8 cellular contexts compared by ENCODE assay signal in the genomic region with DNA sequence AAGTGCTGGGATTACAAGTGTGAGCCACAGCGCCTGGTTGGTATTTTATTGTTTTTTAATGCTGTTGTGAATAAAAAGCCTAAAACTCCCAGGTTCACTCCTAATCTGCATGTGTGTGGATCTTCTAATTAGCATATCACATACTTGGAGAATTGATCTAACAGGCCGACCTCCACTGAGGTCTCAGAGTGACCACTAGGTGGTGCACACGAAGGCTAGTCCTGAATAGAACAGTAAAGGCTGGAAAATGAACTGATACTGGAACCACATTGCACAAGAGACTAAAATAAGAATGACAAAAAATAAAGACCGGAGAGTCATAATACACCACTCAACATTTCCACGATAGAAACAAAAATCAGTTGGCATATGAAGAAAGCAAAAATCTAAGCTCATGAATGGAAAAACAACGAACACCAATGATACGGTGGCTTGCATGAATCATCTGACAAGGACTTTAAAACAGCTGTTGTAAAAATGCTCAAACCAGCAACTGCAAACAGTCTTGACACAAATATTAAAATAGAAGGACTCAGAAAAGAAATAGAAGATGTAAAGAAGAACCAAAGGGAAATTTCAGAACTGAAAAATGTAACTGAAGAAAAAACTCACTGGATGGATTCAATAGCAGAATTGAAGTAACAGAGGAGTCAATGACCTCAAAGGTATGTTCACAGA. TPM values are rescaled to one million over a fixed set of nuclear protein-coding genes. Genes with fewer than 3 reads are reported as not detected.
DNase-seq lines count a peak whose midpoint lies in the region; ATAC-seq, FAIRE-seq and TF ChIP-seq lines count a peak whose summit lies in the region.

No MANE protein-coding gene starts in this region.

- H4K20me1 ChIP-seq in GM12878 (ENCODE audit: control insufficient read depth, insufficient read depth), result no peaks in the 10 kb centered on the region

- H3K9me3 ChIP-seq in NT2/D1 (ENCODE audit: insufficient read depth, low read length) (no peaks in the 10 kb centered on the region), GM12878 (replicated peaks; ENCODE audit: control insufficient read depth, insufficient read depth, low read length) (peaks cover 2% of the 10 kb centered on the region; the same call in 2 of the 3 replicates)

- POLR2A ChIA-PET in GM12878 (lab: Charles Lee), result interaction anchor here (1.0 kb wide), 1 partner anchor 51 kb away, joined by 3 read pairs; no protein-coding TSS in a partner anchor

- peak; percentile 57 for DNase-seq in activated naive CD4-positive, alpha-beta T cell treated with Interleukin-2 at 50 U/mL for 16 hours
- no peak for DNase-seq in activated naive CD4-positive, alpha-beta T cell (lab: John Stamatoyannopoulos, UW)
- peak; percentile 44 for DNase-seq in NT2/D1 (ENCODE audit: low read depth, low spot score)
- DNase-seq in GM12878 (ENCODE audit: low read depth, low spot score), result no peak
- DNase-seq in mesenteric fat pad (ENCODE audit: low spot score), result peak; percentile 18
- no peak for DNase-seq in NCI-H1048 (lab: John Stamatoyannopoulos, UW)
- DNase-seq in NCI-H187 treated with DMSO at 0.1 percent for 48 hours (lab: John Stamatoyannopoulos, UW), result no peak
- no peak for DNase-seq in nucleus accumbens (lab: John Stamatoyannopoulos, UW)

- WGBS in GM12878 (ENCODE audit: insufficient coverage, insufficient replicate concordance, low lambda C conversion rate, missing lambda C conversion rate), result 14% methylated on average over 7 of the region's 7 CpGs

- peak; percentile 27 to 58 (median 42); a peak in 4 of 6 replicates for TF ChIP-seq CTCF in GM12878 (IDR thresholded peaks at IDR 0.05 in 2 of 3, conservative IDR thresholded peaks at IDR 0.05 in 1 of 3; ENCODE audit: control insufficient read depth in 2 of 3, extremely low read depth in 1 of 3, insufficient read depth in 1 of 3, low read depth in 3 of 3, low read length in 3 of 3)

- TF ChIP-seq EP300 in GM12878 (IDR thresholded peaks at IDR 0.05; ENCODE audit: borderline replicate concordance in 1 of 2, control insufficient read depth in 1 of 2, low read depth in 2 of 2, low read length in 2 of 2), result no peak

- H3K4me1 ChIP-seq in NT2/D1 (ENCODE audit: insufficient read depth, insufficient read length), result peaks cover 9% of the 10 kb centered on the region
- H3K4me1 ChIP-seq in GM12878 (ENCODE audit: control insufficient read depth, insufficient read depth, low read length), result peaks cover 6% of the 10 kb centered on the region

- ATAC-seq in GM12878, result no peak

- no peak for TF ChIP-seq POLR2A in GM12878 (IDR thresholded peaks at IDR 0.05; ENCODE audit: low read depth, low read length)

- H3K36me3 ChIP-seq in NT2/D1 (ENCODE audit: insufficient read depth, insufficient read length, low read length) (no peaks in the 10 kb centered on the region), GM12878 (ENCODE audit: control insufficient read depth in 2 of 2, insufficient read depth in 2 of 2, low read length in 1 of 2) (no peaks in the 10 kb centered on the region)

- H3K9ac ChIP-seq in NT2/D1 (ENCODE audit: insufficient read length, low read depth), result no peak overlapping the region
- no peak overlapping the region for H3K9ac ChIP-seq in GM12878 (ENCODE audit: control insufficient read depth, insufficient read depth, low read length)

- no peak for FAIRE-seq in GM12878 (lab: Jason Lieb, UNC)

- SMC1A ChIA-PET in GM12878 (lab: Charles Lee; ENCODE audit: uncharacterized antibody, unreplicated experiment), result no interaction called here

- H3K27me3 ChIP-seq in NT2/D1 (ENCODE audit: insufficient read depth, insufficient read length), result peaks cover 14% of the 10 kb centered on the region
- H3K27me3 ChIP-seq in GM12878 (replicated peaks in 1 of 2; ENCODE audit: control insufficient read depth in 2 of 2, insufficient read depth in 2 of 2, low read length in 1 of 2), result no peaks in the 10 kb centered on the region; a peak in 1 of 4 replicates

- no peak overlapping the region for H3K4me3 ChIP-seq in NT2/D1 (ENCODE audit: insufficient read length, low read depth)
- no peak overlapping the region for H3K4me3 ChIP-seq in GM12878

- CTCF ChIA-PET in GM12878 (lab: Yijun Ruan, JAX), result interaction anchor here (0.6 to 2.2 kb wide), 6 partner anchors 13 to 508 kb away, joined by 3 to 6 read pairs (median 4); no protein-coding TSS in a partner anchor

- no TSS peak for BruUV-seq in GM12878 (replicated peaks; lab: Mats Ljungman, UMichigan)

- no peak overlapping the region for H3K4me2 ChIP-seq in GM12878 (ENCODE audit: control insufficient read depth, insufficient read depth)

- no peak overlapping the region for H2AFZ ChIP-seq in GM12878 (ENCODE audit: control insufficient read depth, low read depth, low read length)

- TF ChIP-seq RAD21 in GM12878 (IDR thresholded peaks at IDR 0.05; ENCODE audit: insufficient read depth, low read depth, low read length), result no peak

- RAD21 ChIA-PET in GM12878 (lab: Charles Lee; ENCODE audit: unreplicated experiment), result interaction anchor here (0.9 kb wide), 1 partner anchor 51 kb away, joined by 3 read pairs; no protein-coding TSS in a partner anchor

- H3K79me2 ChIP-seq in GM12878 (ENCODE audit: control insufficient read depth, insufficient read depth, low read length), result no peaks in the 10 kb centered on the region

- no peak overlapping the region for H3K27ac ChIP-seq in GM12878 (ENCODE audit: control insufficient read depth, insufficient read depth)

- intact Hi-C loops in GM12878 (cut with micrococcal nuclease; ENCODE audit: unreplicated experiment), result no loop called here

- in situ Hi-C loops in GM12878 (cut with MboI), result no loop called here

TF ChIP-seq in GM12878, 131 proteins besides CTCF, POLR2A, EP300 and RAD21:
- no peak for TF ChIP-seq SMAD1 (IDR thresholded peaks at IDR 0.05; ENCODE audit: low read depth, partially characterized antibody)
- TF ChIP-seq CBX3 (IDR thresholded peaks at IDR 0.05; ENCODE audit: borderline replicate concordance, low read depth), result no peak
- TF ChIP-seq ZNF217 (IDR thresholded peaks at IDR 0.05), result no peak
- 0 out of 2 replicates have a peak, but pooled peaks have one; percentile 41 for TF ChIP-seq CBX5 (IDR thresholded peaks at IDR 0.05; ENCODE audit: low read depth)
- TF ChIP-seq PAX5 (IDR thresholded peaks at IDR 0.05; ENCODE audit: borderline replicate concordance, low read depth, low read length), result no peak

RNA-seq across cellular contexts. Expression of gene PIM3, which starts 19.2 kb away (rescaled TPM):
- total RNA-seq in GM12878 (2013; cell fraction: nucleolus; rRNA removed), result 27.8 and 36.0 TPM in 2 replicates
- total RNA-seq in GM12878 (2014; rRNA removed), result 44.7 and 51.8 TPM in 2 replicates
- total RNA-seq in GM12878 (2014; rRNA removed; fragmentation: Illumina TruSeq; extraction: Trizol), result 11.0 and 11.9 TPM in 2 replicates
- total RNA-seq in GM12878 (2021), result 59.5 and 60.8 TPM in 2 replicates
- 6.5 TPM for polyA plus RNA-seq in GM12878 (2011; ENCODE audit: low read depth)
- polyA plus RNA-seq in GM12878 (2011; rRNA removed), result 8.6 and 12.4 TPM in 2 replicates
- 31.3 and 38.2 TPM in 2 replicates for polyA plus RNA-seq in GM12878 (2011; cell fraction: cytosol; rRNA removed)
- polyA plus RNA-seq in GM12878 (2011; cell fraction: nucleus; rRNA removed), result 84.4 and 94.5 TPM in 2 replicates
- polyA plus RNA-seq in GM12878 (2012), result 30.9 and 46.0 TPM in 2 replicates
- 2.2 and 6.2 TPM in 2 replicates for polyA plus RNA-seq in GM12878 (2014; fragmentation: Illumina TruSeq; extraction: Trizol)
- polyA plus RNA-seq in GM12878 (2014; fragmentation: Nextera tagmentation; extraction: Ambion mirVana), result 1 to 10 TPM in 1 of 2 experiments, under 1 TPM in 1; 0.31 to 1.5 TPM
- 57.0 and 57.8 TPM in 2 replicates for polyA plus RNA-seq in GM12878 (2014; rRNA removed)
- 10 to 100 TPM; 12.4 to 34.3 TPM for polyA plus RNA-seq in GM12878 (2016; fragmentation: Nextera tagmentation; extraction: Ambion mirVana)
- polyA minus RNA-seq in GM12878 (2011; rRNA and poly(A)+ RNA removed), result 3.9 and 14.1 TPM in 2 replicates
- polyA minus RNA-seq in GM12878 (2011; cell fraction: cytosol; rRNA and poly(A)+ RNA removed), result 14.2 and 18.4 TPM in 2 replicates
- 22.6 and 39.2 TPM in 2 replicates for polyA minus RNA-seq in GM12878 (2011; cell fraction: nucleus; rRNA and poly(A)+ RNA removed)
- 124 TPM for total RNA-seq in mesenteric fat pad

RNA-seq across cellular contexts. Expression of gene IL17REL, which starts 32.8 kb away (rescaled TPM):
- 0.33 and 0.34 TPM in 2 replicates for total RNA-seq in GM12878 (2013; cell fraction: nucleolus; rRNA removed)
- total RNA-seq in GM12878 (2014; rRNA removed), result not detected in 2 replicates
- total RNA-seq in GM12878 (2014; rRNA removed; fragmentation: Illumina TruSeq; extraction: Trizol), result not detected in 2 replicates
- not detected in 2 replicates for total RNA-seq in GM12878 (2021)
- not detected for polyA plus RNA-seq in GM12878 (2011; ENCODE audit: low read depth)
- polyA plus RNA-seq in GM12878 (2011; rRNA removed), result 0.03 TPM in 1 of 2 replicates, not detected in the other
- 0.03 TPM in 1 of 2 replicates, not detected in the other for polyA plus RNA-seq in GM12878 (2011; cell fraction: cytosol; rRNA removed)
- polyA plus RNA-seq in GM12878 (2011; cell fraction: nucleus; rRNA removed), result 0.10 and 0.20 TPM in 2 replicates
- polyA plus RNA-seq in GM12878 (2012), result 0.04 TPM in 1 of 2 replicates, not detected in the other
- polyA plus RNA-seq in GM12878 (2014; fragmentation: Illumina TruSeq; extraction: Trizol), result not detected in 2 replicates
- polyA plus RNA-seq in GM12878 (2014; fragmentation: Nextera tagmentation; extraction: Ambion mirVana), result not detected
- polyA plus RNA-seq in GM12878 (2014; rRNA removed), result 0.06 TPM in 1 of 2 replicates, not detected in the other
- not detected for polyA plus RNA-seq in GM12878 (2016; fragmentation: Nextera tagmentation; extraction: Ambion mirVana)
- not detected in 2 replicates for polyA minus RNA-seq in GM12878 (2011; rRNA and poly(A)+ RNA removed)
- not detected in 2 replicates for polyA minus RNA-seq in GM12878 (2011; cell fraction: cytosol; rRNA and poly(A)+ RNA removed)
- not detected in 2 replicates for polyA minus RNA-seq in GM12878 (2011; cell fraction: nucleus; rRNA and poly(A)+ RNA removed)
- not detected for total RNA-seq in mesenteric fat pad

Comparison
In these comparisons a context has a peak if more than half of its experiments do, and no peak if none do; other contexts are left out.
1. DNase-seq: peak in activated naive CD4-positive, alpha-beta T cell treated with Interleukin-2 at 50 U/mL for 16 hours (single experiment), NT2/D1 (single experiment) and mesenteric fat pad (single experiment); none in activated naive CD4-positive, alpha-beta T cell (0 of 4), GM12878 (single experiment), NCI-H1048 (single experiment), NCI-H187 treated with DMSO at 0.1 percent for 48 hours (single experiment) and nucleus accumbens (0 of 56).